Comparison of ENCODE assay signal across 28 cellular contexts in the genomic region with DNA sequence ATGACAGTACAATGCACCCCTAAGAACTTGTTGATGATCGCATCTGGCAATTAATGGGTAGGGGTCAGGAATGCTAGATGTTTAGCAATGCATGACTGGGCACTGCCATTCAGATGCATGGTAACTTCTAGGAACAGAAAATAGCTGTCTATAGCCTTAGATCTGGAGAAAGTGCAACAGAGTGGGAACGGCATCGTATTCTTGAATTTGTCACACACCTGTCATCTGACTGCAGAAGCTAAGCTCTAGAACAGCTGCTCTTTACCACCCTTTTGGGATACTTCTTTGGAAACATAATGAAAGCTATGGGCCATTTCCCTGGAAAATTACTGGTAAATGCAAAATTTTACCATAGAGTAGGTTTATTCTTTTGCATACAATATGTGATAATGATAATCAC.
"Had no signal": no experiment of that assay in that cellular context is flagged by ENCODE, and none has a peak within 500 bp of the region (broad histone marks: within the 10 kb centered on the region; RNA-seq: fewer than 3 reads in every experiment).

No MANE protein-coding gene starts in this region.

- DNase-seq: natural killer cell; occipital lobe; ovary; posterior cingulate gyrus; psoas muscle; right cardiac atrium; right lobe of liver; sigmoid colon; spleen; stimulated activated CD4-positive, alpha-beta T cell treated with anti-CD3 and anti-CD28 coated beads, Interleukin-12 subunit alpha, Interleukin-12 subunit beta, amount 100 ng/mL, for 4 hours; stimulated activated CD4-positive, alpha-beta T cell treated with anti-CD3 and anti-CD28 coated beads, Interleukin-1b, Interleukin-23, amount 100 ng/mL, for 48 hours; stimulated activated CD4-positive, alpha-beta T cell treated with anti-CD3 and anti-CD28 coated beads, Interleukin-4, amount 100 ng/mL, for 1 hour; stimulated activated CD4-positive, alpha-beta T cell treated with anti-CD3 and anti-CD28 coated beads, Interleukin-4, amount 100 ng/mL, for 4 hours; stimulated activated CD8-positive, alpha-beta memory T cell treated with anti-CD3 and anti-CD28 coated beads, Interleukin-4, amount 100 ng/mL, for 48 hours; stimulated activated naive CD4-positive, alpha-beta T cell; stimulated activated naive CD8-positive, alpha-beta T cell treated with anti-CD3 and anti-CD28 coated beads, Interleukin-15, amount 100 ng/mL, for 72 hours; stimulated activated naive CD8-positive, alpha-beta T cell treated with anti-CD3 and anti-CD28 coated beads, Interleukin-15, Interleukin-2, amounts not matched to agents 100 U/mL and 50 U/mL, for 24 hours; substantia nigra; testis; tibial artery; transverse colon; upper lobe of right lung; uterus had no signal

- H3K4me2 ChIP-seq: neural progenitor cell, smooth muscle cell had no signal

- H3K27me3 ChIP-seq: neural progenitor cell, ovary, right lobe of liver, sigmoid colon, spleen, suprapubic skin, testis, tibial artery, transverse colon, upper lobe of right lung, uterus had no signal

- H3K27ac ChIP-seq: neural progenitor cell, ovary, parathyroid adenoma, psoas muscle, right lobe of liver, sigmoid colon, skin epidermis, spleen, suprapubic skin, testis, tibial artery, transverse colon, upper lobe of right lung, uterus had no signal

- H3K4me3 ChIP-seq: neural progenitor cell, ovary, psoas muscle, right lobe of liver, sigmoid colon, skin epidermis, smooth muscle cell, spleen, suprapubic skin, testis, tibial artery, transverse colon, upper lobe of right lung, uterus had no signal

- H3K9me3 ChIP-seq: ovary, psoas muscle, right lobe of liver, sigmoid colon, spleen, suprapubic skin, testis, tibial artery, transverse colon, upper lobe of right lung, uterus had no signal

- H3K79me2 ChIP-seq: parathyroid adenoma had no signal

- H3K36me3 ChIP-seq: neural progenitor cell, ovary, tibial artery, uterus had no signal

- H3K9ac ChIP-seq: neural progenitor cell, parathyroid adenoma had no signal

- H2AFZ ChIP-seq: neural progenitor cell, parathyroid adenoma had no signal

- H3K4me1 ChIP-seq: neural progenitor cell, parathyroid adenoma, sigmoid colon, spleen, suprapubic skin, testis, upper lobe of right lung, uterus had no signal
